In the genomic region with DNA sequence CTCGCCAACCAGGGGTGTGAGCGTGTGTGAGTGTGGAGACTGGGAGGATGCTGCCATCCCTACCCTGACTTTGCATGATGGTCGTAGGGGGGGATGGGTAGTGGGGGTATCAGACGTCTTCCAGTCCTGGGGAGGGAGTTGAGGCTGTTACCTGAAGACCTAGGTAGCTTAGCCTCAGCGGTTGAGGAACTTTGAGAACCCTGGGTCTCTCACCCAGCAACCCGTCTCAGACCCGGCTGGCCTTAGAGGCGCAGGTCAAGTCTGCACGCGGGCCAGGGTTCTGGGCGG, we compare ENCODE assay signal across 12 cellular contexts. TPM values are rescaled to one million over a fixed set of nuclear protein-coding genes. Genes with fewer than 3 reads are reported as not detected.
DNase-seq lines count a peak whose midpoint lies in the region; ATAC-seq and TF ChIP-seq lines count a peak whose summit lies in the region.
"Had no signal": no experiment of that assay in that cellular context is flagged by ENCODE, and none has a peak within 500 bp of the region (broad histone marks: within the 10 kb centered on the region; RNA-seq: fewer than 3 reads in every experiment).

No MANE protein-coding gene starts in this region.

- H3K27ac Mint-ChIP-seq in chondrocyte (ENCODE audit: unreplicated experiment), result peak overlapping the region; percentile 97
- no peak overlapping the region for H3K27ac Mint-ChIP-seq in neural crest cell (ENCODE audit: unreplicated experiment)

- H3K4me3 Mint-ChIP-seq in chondrocyte (ENCODE audit: unreplicated experiment) (peak overlapping the region; percentile 96), neural crest cell (peak overlapping the region; percentile 92)

- in situ Hi-C loops in HAP-1 (cut with MboI; ENCODE audit: low sequenced_read_pairs), result no loop called here

- no peak for DNase-seq in HAP-1 (ENCODE audit: low spot score in 2 of 2)
- no peak for DNase-seq in chondrocyte (ENCODE audit: low spot score)
- no peak for DNase-seq in neural crest cell (ENCODE audit: low read depth, low spot score)
- DNase-seq in middle frontal gyrus (ENCODE audit: extremely low spot score, low spot score), result no peak
- no peak for DNase-seq in amygdala (lab: John Stamatoyannopoulos, UW)
- DNase-seq in DMS 273 treated with DMSO at 0.1 percent for 48 hours (lab: John Stamatoyannopoulos, UW), result no peak
- DNase-seq: DMS153, head of caudate nucleus, OCI-M1 had no signal

- H3K27me3 ChIP-seq in ACC112 (ENCODE audit: insufficient read depth, low read length) (no peaks in the 10 kb centered on the region), HAP-1 (ENCODE audit: low read depth) (no peaks in the 10 kb centered on the region)
- H3K27me3 ChIP-seq: ovary had no signal

- H3K4me3 ChIP-seq in ACC112 (ENCODE audit: low read depth, low read length) (peak overlapping the region; percentile 91), HAP-1 (peak overlapping the region; percentile 88; the same call in 1 of the 2 replicates)

- TF ChIP-seq CTCF in chondrocyte (IDR thresholded peaks at IDR 0.05), result no peak
- no peak for TF ChIP-seq CTCF in neural crest cell (conservative IDR thresholded peaks at IDR 0.05)

- H2AFZ ChIP-seq in ACC112 (ENCODE audit: low read length, unreplicated experiment), result no peak overlapping the region

- H3K9me3 Mint-ChIP-seq in chondrocyte (ENCODE audit: low read depth) (no peaks in the 10 kb centered on the region), neural crest cell (no peaks in the 10 kb centered on the region)

- peaks cover 37% of the 10 kb centered on the region for H3K4me1 ChIP-seq in ACC112 (ENCODE audit: control insufficient read depth, insufficient read depth, low read length, unreplicated experiment)
- peaks cover 23% of the 10 kb centered on the region for H3K4me1 ChIP-seq in HAP-1

- H3K27ac ChIP-seq in ACC112 (ENCODE audit: low read depth, low read length), result peak overlapping the region; percentile 85; the same call in 1 of the 2 replicates

- H3K27me3 Mint-ChIP-seq in chondrocyte (ENCODE audit: low read depth) (no peaks in the 10 kb centered on the region), neural crest cell (ENCODE audit: low read depth) (no peaks in the 10 kb centered on the region)

- H3K36me3 ChIP-seq in ACC112 (ENCODE audit: insufficient read depth, low read length) (peaks cover 10% of the 10 kb centered on the region; the same call in 1 of the 2 replicates), HAP-1 (replicated peaks) (peaks cover 40% of the 10 kb centered on the region)
- H3K36me3 ChIP-seq: ovary had no signal

- peaks cover 43% of the 10 kb centered on the region for H3K4me1 Mint-ChIP-seq in chondrocyte (ENCODE audit: low read depth)
- H3K4me1 Mint-ChIP-seq in neural crest cell, result peaks cover 41% of the 10 kb centered on the region

- H3K79me2 ChIP-seq in ACC112 (ENCODE audit: control insufficient read depth, insufficient read depth, low read length, unreplicated experiment), result peaks cover 49% of the 10 kb centered on the region

- ATAC-seq in HG03521 (IDR thresholded peaks at IDR 0.05; ENCODE audit: unreplicated experiment), result no peak

- peaks cover 9% of the 10 kb centered on the region for H3K36me3 Mint-ChIP-seq in chondrocyte (ENCODE audit: low read depth)
- no peaks in the 10 kb centered on the region for H3K36me3 Mint-ChIP-seq in neural crest cell (ENCODE audit: low read depth)

- no peaks in the 10 kb centered on the region for H3K9me3 ChIP-seq in HAP-1
- H3K9me3 ChIP-seq: ovary had no signal

RNA-seq across cellular contexts. Expression of a gene that starts 2.7 kb away (rescaled TPM):
- total RNA-seq in chondrocyte (340 to 379 TPM (median 371 TPM) in 3 replicates), neural crest cell (139 and 141 TPM in 2 replicates)

RNA-seq across cellular contexts. Expression of a gene that starts 4.4 kb away (rescaled TPM):
- 23.9 to 25.4 TPM (median 24.0 TPM) in 3 replicates for total RNA-seq in chondrocyte
- 38.9 TPM in 2 replicates for total RNA-seq in neural crest cell

RNA-seq across cellular contexts. Expression of a gene that starts 13.7 kb away (rescaled TPM):
- total RNA-seq in chondrocyte, result 2.2 to 4.9 TPM (median 2.4 TPM) in 3 replicates
- total RNA-seq in neural crest cell, result 4.7 and 6.0 TPM in 2 replicates

RNA-seq across cellular contexts. Expression of a gene that starts 18.6 kb away (rescaled TPM):
- total RNA-seq in chondrocyte (83.8 to 146 TPM (median 94.0 TPM) in 3 replicates), neural crest cell (82.4 and 86.1 TPM in 2 replicates)

RNA-seq across cellular contexts. Expression of a gene that starts 21.2 kb away (rescaled TPM):
- total RNA-seq in chondrocyte (31.2 to 43.2 TPM (median 33.2 TPM) in 3 replicates), neural crest cell (44.9 and 46.5 TPM in 2 replicates)
